ENCODE assay signal across 17 cellular contexts in genomic region chr6:135884136-135884535, GRCh38. TPM values are rescaled to one million over a fixed set of nuclear protein-coding genes. Genes with fewer than 3 reads are reported as not detected.
DNase-seq lines count a peak whose midpoint lies in the region; ATAC-seq, FAIRE-seq and TF ChIP-seq lines count a peak whose summit lies in the region.
"Had no signal": no experiment of that assay in that cellular context is flagged by ENCODE, and none has a peak within 500 bp of the region (broad histone marks: within the 10 kb centered on the region; RNA-seq: fewer than 3 reads in every experiment).

No MANE protein-coding gene starts in this region.

- H3K9me3 Mint-ChIP-seq in stimulated activated memory B cell treated with anti-CD40 and anti-IgM and Interleukin-4, amounts not matched to agents 10 μg/mL and 1 μg/mL and 100 μg/mL, for 72 hours: no peaks in the 10 kb centered on the region
- H3K9me3 Mint-ChIP-seq: CD8-positive, alpha-beta memory T cell; H9 had no signal

- no peak overlapping the region for H3K14ac ChIP-seq in IMR-90 (replicated peaks; ENCODE audit: low read depth, low read length)

- H2AK5ac ChIP-seq in IMR-90 (ENCODE audit: low read depth, low read length): no peak overlapping the region

- dilution Hi-C loops in IMR-90 (cut with HindIII; ENCODE audit: low sequenced_read_pairs, unreplicated experiment): no loop called here

- no peak overlapping the region for H2BK20ac ChIP-seq in IMR-90 (ENCODE audit: low read depth, low read length)

- intact Hi-C loops in IMR-90 (cut with micrococcal nuclease) (no loop called here), sigmoid colon (cut with DNase I) (no loop called here)

- in situ Hi-C loops in IMR-90 (cut with MboI; ENCODE audit: low sequenced_read_pairs): no loop called here

- no peak for TF ChIP-seq CTCF in A549 (IDR thresholded peaks at IDR 0.05)
- TF ChIP-seq CTCF in IMR-90 (conservative IDR thresholded peaks at IDR 0.05; ENCODE audit: low read depth, low read length): no peak
- no peak for TF ChIP-seq CTCF in choroid plexus epithelial cell (conservative IDR thresholded peaks at IDR 0.05; ENCODE audit: low read depth, low read length)
- no peak for TF ChIP-seq CTCF in sigmoid colon (IDR thresholded peaks at IDR 0.05)

- H2BK15ac ChIP-seq in IMR-90 (ENCODE audit: low read depth, low read length): no peak overlapping the region

- H3K36me3 ChIP-seq in IMR-90 (ENCODE audit: control insufficient read depth, insufficient read depth, low read length) (peaks cover 1% of the 10 kb centered on the region), sigmoid colon (no peaks in the 10 kb centered on the region)
- H3K36me3 ChIP-seq: BLaER1 treated with 17β-estradiol and CSF1 and Interleukin-3, amounts not matched to agents 10 nM and 100 nM had no signal

- no peak overlapping the region for H3K4me3 Mint-ChIP-seq in stimulated activated memory B cell treated with anti-CD40 and anti-IgM and Interleukin-4, amounts not matched to agents 10 μg/mL and 1 μg/mL and 100 μg/mL, for 72 hours
- H3K4me3 Mint-ChIP-seq: B cell; CD8-positive, alpha-beta memory T cell; H9 had no signal

- no peak overlapping the region for H3K4me3 ChIP-seq in A549
- H3K4me3 ChIP-seq in IMR-90 (ENCODE audit: insufficient read depth, low read depth, low read length): no peak overlapping the region
- no peak overlapping the region for H3K4me3 ChIP-seq in choroid plexus epithelial cell (ENCODE audit: low read depth, low read length)
- no peak overlapping the region for H3K4me3 ChIP-seq in sigmoid colon
- H3K4me3 ChIP-seq: BLaER1 treated with 17β-estradiol and CSF1 and Interleukin-3, amounts not matched to agents 10 nM and 100 nM had no signal

- BruUV-seq in IMR-90 (replicated peaks; lab: Mats Ljungman, UMichigan): no TSS peak

- H2AFZ ChIP-seq in IMR-90 (replicated peaks; ENCODE audit: low read length, poor library complexity): no peak overlapping the region

- H4K20me1 ChIP-seq in IMR-90 (ENCODE audit: insufficient read depth, low read length): no peaks in the 10 kb centered on the region
- H4K20me1 ChIP-seq: BLaER1 treated with 17β-estradiol and CSF1 and Interleukin-3, amounts not matched to agents 10 nM and 100 nM had no signal

- H3K4me1 ChIP-seq in A549 (peaks cover 62% of the 10 kb centered on the region), IMR-90 (ENCODE audit: control insufficient read depth, insufficient read depth, low read length) (peaks cover 16% of the 10 kb centered on the region), sigmoid colon (no peaks in the 10 kb centered on the region)

- H3K79me1 ChIP-seq in IMR-90 (ENCODE audit: low read depth in 1 of 2, low read length in 2 of 2): peaks cover 29 to 47% of the 10 kb centered on the region in 2 experiments

- H3K23ac ChIP-seq in IMR-90 (ENCODE audit: low read depth, low read length): no peak overlapping the region

- H3K4me1 Mint-ChIP-seq in stimulated activated memory B cell treated with anti-CD40 and anti-IgM and Interleukin-4, amounts not matched to agents 10 μg/mL and 1 μg/mL and 100 μg/mL, for 72 hours: peaks cover 61% of the 10 kb centered on the region

- CTCF ChIA-PET in A549 (lab: Yijun Ruan, JAX): interaction anchor here (1.3 kb wide), 1 partner anchor 342 kb away, joined by 4 read pairs; no protein-coding TSS in a partner anchor
- CTCF ChIA-PET in IMR-90 (lab: Yijun Ruan, JAX): interaction anchor here (0.6 to 1.5 kb wide), 3 partner anchors 23 to 342 kb away, joined by 3 to 4 read pairs (median 3); no protein-coding TSS in a partner anchor

- H4K8ac ChIP-seq in IMR-90 (ENCODE audit: low read depth in 2 of 2, low read length in 2 of 2): no peak overlapping the region

- ATAC-seq in A549: no peak
- ATAC-seq in IMR-90 (ENCODE audit: low read depth): no peak
- ATAC-seq in stimulated activated memory B cell treated with anti-CD40 and anti-IgM and Interleukin-4, amounts not matched to agents 10 μg/mL and 1 μg/mL and 100 μg/mL, for 72 hours: no peak
- no peak for ATAC-seq in GM21367 (IDR thresholded peaks at IDR 0.05; ENCODE audit: unreplicated experiment)

- H3K27me3 Mint-ChIP-seq in stimulated activated memory B cell treated with anti-CD40 and anti-IgM and Interleukin-4, amounts not matched to agents 10 μg/mL and 1 μg/mL and 100 μg/mL, for 72 hours: no peaks in the 10 kb centered on the region
- H3K27me3 Mint-ChIP-seq: B cell; CD8-positive, alpha-beta memory T cell had no signal

- H3K9me1 ChIP-seq in IMR-90 (ENCODE audit: insufficient read depth, low read length): peaks cover 2% of the 10 kb centered on the region; the same call in 1 of the 2 replicates

- H3K27ac ChIP-seq in A549 (no peak overlapping the region), IMR-90 (ENCODE audit: insufficient read depth, low read length) (no peak overlapping the region), sigmoid colon (no peak overlapping the region)
- H3K27ac ChIP-seq: 22Rv1; BLaER1 treated with 17β-estradiol and CSF1 and Interleukin-3, amounts not matched to agents 10 nM and 100 nM had no signal

- no peak overlapping the region for H3K4ac ChIP-seq in IMR-90 (ENCODE audit: low read depth, low read length)

- peak; percentile 13 for FAIRE-seq in A549 (lab: Jason Lieb, UNC)
- FAIRE-seq: H1 had no signal

- H3K9me3 ChIP-seq in A549 (no peaks in the 10 kb centered on the region), IMR-90 (ENCODE audit: control insufficient read depth, insufficient read depth, low read length) (no peaks in the 10 kb centered on the region), sigmoid colon (no peaks in the 10 kb centered on the region)
- H3K9me3 ChIP-seq: BLaER1 treated with 17β-estradiol and CSF1 and Interleukin-3, amounts not matched to agents 10 nM and 100 nM had no signal

- H3K56ac ChIP-seq in IMR-90 (ENCODE audit: extremely low read depth, insufficient read depth, low read length): no peak overlapping the region

- no peak overlapping the region for H4K91ac ChIP-seq in IMR-90 (ENCODE audit: insufficient read depth, low read depth, low read length)

- TF ChIP-seq EP300 in A549 (IDR thresholded peaks at IDR 0.05): no peak
- TF ChIP-seq EP300 in sigmoid colon (IDR thresholded peaks at IDR 0.05): no peak

- H3K27ac Mint-ChIP-seq in stimulated activated memory B cell treated with anti-CD40 and anti-IgM and Interleukin-4, amounts not matched to agents 10 μg/mL and 1 μg/mL and 100 μg/mL, for 72 hours: peak overlapping the region; percentile 74
- H3K27ac Mint-ChIP-seq: B cell, H9 had no signal

- H2BK5ac ChIP-seq in IMR-90 (ENCODE audit: low read depth, low read length, poor library complexity, severe bottlenecking): no peak overlapping the region

- H2BK120ac ChIP-seq in IMR-90 (ENCODE audit: low read depth, low read length): no peak overlapping the region

- peaks cover 11% of the 10 kb centered on the region for H3K36me3 Mint-ChIP-seq in stimulated activated memory B cell treated with anti-CD40 and anti-IgM and Interleukin-4, amounts not matched to agents 10 μg/mL and 1 μg/mL and 100 μg/mL, for 72 hours

- no peak overlapping the region for H3K9ac ChIP-seq in IMR-90 (ENCODE audit: low read depth, low read length)
- H3K9ac ChIP-seq: BLaER1 treated with 17β-estradiol and CSF1 and Interleukin-3, amounts not matched to agents 10 nM and 100 nM had no signal

- DNase-seq in A549 (ENCODE audit: low read depth in 1 of 2, low spot score in 1 of 2) (no peak), IMR-90 (no peak), choroid plexus epithelial cell (ENCODE audit: low read depth) (peak; percentile 55), A172 (ENCODE audit: low spot score) (no peak), sigmoid colon (no peak)
- DNase-seq: CD8-positive, alpha-beta memory T cell; COR-L47; DMS79; GF-D8; H9 had no signal

- H3K27me3 ChIP-seq in IMR-90 (ENCODE audit: control insufficient read depth, insufficient read depth, low read length) (no peaks in the 10 kb centered on the region), sigmoid colon (no peaks in the 10 kb centered on the region)
- H3K27me3 ChIP-seq: BLaER1 treated with 17β-estradiol and CSF1 and Interleukin-3, amounts not matched to agents 10 nM and 100 nM had no signal

- no peak for TF ChIP-seq RAD21 in A549 (conservative IDR thresholded peaks at IDR 0.05 in 1 of 2, IDR thresholded peaks at IDR 0.05 in 1 of 2)
- no peak for TF ChIP-seq RAD21 in IMR-90 (IDR thresholded peaks at IDR 0.05; ENCODE audit: low read length)

- TF ChIP-seq POLR2A in A549 (IDR thresholded peaks at IDR 0.05; ENCODE audit: low read length) (no peak), IMR-90 (IDR thresholded peaks at IDR 0.05; ENCODE audit: low read depth, low read length) (no peak), sigmoid colon (IDR thresholded peaks at IDR 0.05) (no peak)

- no peak overlapping the region; the same call in 1 of the 2 replicates for H3K18ac ChIP-seq in IMR-90 (ENCODE audit: low read depth, low read length)

- POLR2A ChIA-PET in A549 (lab: Yijun Ruan, JAX): no interaction called here
- POLR2A ChIA-PET in IMR-90 (lab: Charles Lee; ENCODE audit: unreplicated experiment): no interaction called here

- whole genome bisulfite sequencing in A549 (ENCODE audit: missing lambda C conversion rate): 96% methylated on average over 4 of the region's 4 CpGs
- 100% methylated on average over 1 of the region's 4 CpGs; no CpG with 5 or more reads in 1 of the 2 experiments for WGBS in IMR-90 (ENCODE audit: extremely low coverage in 2 of 2, insufficient read length in 1 of 2), 2 experiments
- WGBS in sigmoid colon, 2 donors: 95 to 96% methylated on average over 4 of the region's 4 CpGs

- no peak overlapping the region for H4K5ac ChIP-seq in IMR-90 (ENCODE audit: low read depth, low read length)

- H3K4me2 ChIP-seq in A549 (no peak overlapping the region), IMR-90 (ENCODE audit: low read depth, low read length) (no peak overlapping the region)
- H3K4me2 ChIP-seq: BLaER1 treated with 17β-estradiol and CSF1 and Interleukin-3, amounts not matched to agents 10 nM and 100 nM had no signal

- no peak overlapping the region for H2AK9ac ChIP-seq in IMR-90 (replicated peaks; ENCODE audit: low read depth, low read length, poor library complexity)

TF ChIP-seq in A549, 52 proteins besides CTCF, POLR2A, EP300 and RAD21 (continues in another document):
- no peak for TF ChIP-seq HOXA7 (CRISPR knock-in tag; IDR thresholded peaks at IDR 0.05)

TF ChIP-seq in IMR-90, 13 proteins besides CTCF, POLR2A, EP300 and RAD21 (continues in another document):
- TF ChIP-seq RFX5 (IDR thresholded peaks at IDR 0.05; ENCODE audit: low read depth, low read length) (no peak), RCOR1 (IDR thresholded peaks at IDR 0.05; ENCODE audit: insufficient replicate concordance, low read length) (no peak)

RNA-seq across cellular contexts. Expression of gene PDE7B, which starts 32.6 kb away (rescaled TPM):
- polyA plus RNA-seq in A549 (2011; rRNA removed) (13.8 and 15.7 TPM in 2 replicates), A549 (2017; fragmentation: RNase III; extraction: RNeasy Plus Mini Kit Qiagen cat#74134 plus additional on column Dnase treatment) (4.7 to 6.6 TPM (median 6.3 TPM) in 3 replicates), IMR-90 (2012; rRNA removed) (7.8 and 8.1 TPM in 2 replicates), sigmoid colon (1 to 10 TPM; 1.1 to 1.4 (median 1.2) TPM)
- polyA plus RNA-seq in A549 (2012; cell fraction: cytosol; rRNA removed): 5.6 and 6.4 TPM in 2 replicates
- polyA plus RNA-seq in A549 (2012; cell fraction: nucleus; rRNA removed): 6.3 and 7.2 TPM in 2 replicates
- 22.6 and 28.1 TPM in 2 replicates for polyA minus RNA-seq in A549 (2011; rRNA and poly(A)+ RNA removed)
- total RNA-seq in IMR-90 (2012; rRNA removed) (12.4 and 15.6 TPM in 2 replicates), sigmoid colon (10 to 100 TPM in 1 of 4 donors, 1 to 10 TPM in 3; 6.3 to 10.3 (median 8.9) TPM)
- polyA plus RNA-seq in IMR-90 (2012; cell fraction: cytosol; rRNA removed): 3.7 and 4.7 TPM in 2 replicates
- 5.4 and 11.0 TPM in 2 replicates for polyA plus RNA-seq in IMR-90 (2012; cell fraction: nucleus; rRNA removed; ENCODE audit: low replicate concordance)
- 0.05 TPM in 1 of 2 replicates, not detected in the other for total RNA-seq in A172 (2014; rRNA removed; shearing (Covaris generic))
- total RNA-seq: H1, H9, HT-29 had no signal
- polyA plus RNA-seq: H1 had no signal
